In the genomic region with DNA sequence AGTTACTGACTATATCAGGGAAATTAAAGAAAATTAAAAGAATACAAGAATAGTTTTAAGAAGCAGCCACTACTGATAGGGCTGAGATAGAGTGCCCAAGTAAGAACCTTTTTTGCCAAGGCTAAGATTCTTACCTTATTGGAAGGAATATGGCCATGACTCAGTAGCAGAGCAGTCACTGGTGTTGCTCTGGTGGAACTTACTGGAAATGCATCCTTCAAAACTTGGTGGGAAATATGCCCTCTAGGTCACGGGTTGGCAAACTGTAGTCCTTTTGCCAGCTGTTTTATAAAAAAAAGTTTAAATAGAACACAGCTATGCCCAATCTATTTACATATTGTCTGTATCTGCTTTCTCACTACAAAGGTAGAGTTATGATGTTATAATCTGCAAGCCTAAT, we compare ENCODE assay signal across 16 cellular contexts. TPM values are rescaled to one million over a fixed set of nuclear protein-coding genes. Genes with fewer than 3 reads are reported as not detected.
DNase-seq lines count a peak whose midpoint lies in the region; ATAC-seq and TF ChIP-seq lines count a peak whose summit lies in the region.
"Had no signal": no experiment of that assay in that cellular context is flagged by ENCODE, and none has a peak within 500 bp of the region (broad histone marks: within the 10 kb centered on the region; RNA-seq: fewer than 3 reads in every experiment).

No MANE protein-coding gene starts in this region.

- H3K4me1 Mint-ChIP-seq in type B pancreatic cell (ENCODE audit: unreplicated experiment): peaks cover 42% of the 10 kb centered on the region

- H3K4me3 ChIP-seq in left ventricle myocardium inferior (no peak overlapping the region), PC-3 (ENCODE audit: low read length) (no peak overlapping the region), lower leg skin (ENCODE audit: low read depth, poor library complexity, severe bottlenecking) (no peak overlapping the region)
- H3K4me3 ChIP-seq: heart left ventricle, lung, ovary, Peyer's patch had no signal

- no peak overlapping the region for H3K27ac Mint-ChIP-seq in type B pancreatic cell
- H3K27ac Mint-ChIP-seq: activated naive CD4-positive, alpha-beta T cell treated with anti-CD3 and anti-CD28 coated beads, Interleukin-2, amount 10 ng/mL, durations not matched to agents 7 days and 5 days; B cell had no signal

- H2AFZ ChIP-seq in PC-3 (ENCODE audit: low read length): no peak overlapping the region

- no peaks in the 10 kb centered on the region for H3K27me3 Mint-ChIP-seq in type B pancreatic cell
- H3K27me3 Mint-ChIP-seq: activated naive CD4-positive, alpha-beta T cell treated with anti-CD3 and anti-CD28 coated beads, Interleukin-2, amount 10 ng/mL, durations not matched to agents 7 days and 5 days; B cell had no signal

- POLR2A ChIA-PET in PC-3 (lab: Charles Lee; ENCODE audit: unreplicated experiment): no interaction called here

- no peaks in the 10 kb centered on the region for H3K36me3 ChIP-seq in left ventricle myocardium inferior
- no peaks in the 10 kb centered on the region for H3K36me3 ChIP-seq in PC-3 (ENCODE audit: low read depth, low read length)
- H3K36me3 ChIP-seq: heart left ventricle, ovary, Peyer's patch had no signal

- WGBS in lower leg skin, 2 donors: 80 to 92% methylated on average over 1 of the region's 1 CpG

- H3K79me2 ChIP-seq in PC-3 (ENCODE audit: low read length): peaks cover 94% of the 10 kb centered on the region

- no peaks in the 10 kb centered on the region for H3K9me3 ChIP-seq in left ventricle myocardium inferior (replicated peaks)
- no peaks in the 10 kb centered on the region for H3K9me3 ChIP-seq in PC-3 (ENCODE audit: low read length)
- H3K9me3 ChIP-seq: heart left ventricle, ovary, Peyer's patch had no signal

- H3K36me3 Mint-ChIP-seq in type B pancreatic cell: peaks cover 35% of the 10 kb centered on the region

- no peaks in the 10 kb centered on the region for H3K9me2 ChIP-seq in PC-3 (replicated peaks; ENCODE audit: low read length)

- no peak for TF ChIP-seq POLR2A in lower leg skin (IDR thresholded peaks at IDR 0.05)

- peaks cover 76% of the 10 kb centered on the region for H3K4me1 ChIP-seq in left ventricle myocardium inferior
- H3K4me1 ChIP-seq in PC-3 (ENCODE audit: insufficient read depth, low read length): peaks cover 10% of the 10 kb centered on the region

- TF ChIP-seq CTCF in left ventricle myocardium inferior (IDR thresholded peaks at IDR 0.05; ENCODE audit: borderline replicate concordance): peak; percentile 15
- TF ChIP-seq CTCF in PC-3 (conservative IDR thresholded peaks at IDR 0.05; ENCODE audit: low read depth, low read length): 0 out of 2 replicates have a peak, but pooled peaks have one; percentile 10
- peak; percentile 44 for TF ChIP-seq CTCF in type B pancreatic cell (conservative IDR thresholded peaks at IDR 0.05)
- TF ChIP-seq CTCF in lower leg skin (IDR thresholded peaks at IDR 0.05): no peak

- intact Hi-C loops in left ventricle myocardium inferior (cut with micrococcal nuclease): no loop called here
- intact Hi-C loops in left cardiac atrium (cut with DNase I): no loop called here
- intact Hi-C loops in PC-3 (cut with micrococcal nuclease): no loop called here
- intact Hi-C loops in lower leg skin (cut with DNase I; ENCODE audit: low total_unique reads): no loop called here

- BruUV-seq in PC-3 (replicated peaks; lab: Mats Ljungman, UMichigan): no TSS peak

- H3K4me3 Mint-ChIP-seq in type B pancreatic cell: no peak overlapping the region
- H3K4me3 Mint-ChIP-seq: activated naive CD4-positive, alpha-beta T cell treated with anti-CD3 and anti-CD28 coated beads, Interleukin-2, amount 10 ng/mL, durations not matched to agents 7 days and 5 days; B cell had no signal

- H4K20me1 ChIP-seq in PC-3 (ENCODE audit: low read length): no peaks in the 10 kb centered on the region

- in situ Hi-C loops in G401 (cut with HindIII; ENCODE audit: low sequenced_read_pairs): no loop called here

- no peak for DNase-seq in left ventricle myocardium inferior
- no peak for DNase-seq in left cardiac atrium
- DNase-seq in PC-3: peak; percentile 26
- peak; percentile 22 for DNase-seq in fibroblast of gingiva (ENCODE audit: low read depth)
- no peak for DNase-seq in type B pancreatic cell (ENCODE audit: extremely low spot score, unreplicated experiment)
- DNase-seq in G401 (ENCODE audit: low spot score): no peak
- DNase-seq in lower leg skin (ENCODE audit: low spot score in 2 of 2): no peak
- DNase-seq: activated naive CD4-positive, alpha-beta T cell treated with anti-CD3 and anti-CD28 coated beads, Interleukin-2, amount 10 ng/mL, durations not matched to agents 7 days and 5 days; heart left ventricle; MV-4-11; NCI-H446 treated with DMSO at 0.1 percent for 48 hours; ovary; Peyer's patch had no signal

- CTCF ChIA-PET in PC-3 (lab: Charles Lee): no interaction called here

- H3K9ac ChIP-seq in PC-3 (ENCODE audit: low read length): no peak overlapping the region

- H3K9me3 Mint-ChIP-seq in type B pancreatic cell: peaks cover 5% of the 10 kb centered on the region
- H3K9me3 Mint-ChIP-seq: activated naive CD4-positive, alpha-beta T cell treated with anti-CD3 and anti-CD28 coated beads, Interleukin-2, amount 10 ng/mL, durations not matched to agents 7 days and 5 days had no signal

- ATAC-seq in left cardiac atrium (no peak), PC-3 (no peak), GM19395 (IDR thresholded peaks at IDR 0.05; ENCODE audit: unreplicated experiment) (no peak)
- ATAC-seq: heart left ventricle had no signal

- H3K27me3 ChIP-seq in left ventricle myocardium inferior (ENCODE audit: low read depth): no peaks in the 10 kb centered on the region
- no peaks in the 10 kb centered on the region for H3K27me3 ChIP-seq in PC-3 (ENCODE audit: low read length)
- H3K27me3 ChIP-seq: heart left ventricle, ovary, Peyer's patch had no signal

- H3F3A ChIP-seq in PC-3 (ENCODE audit: low read length, unreplicated experiment): no peaks in the 10 kb centered on the region

- no peak overlapping the region for H3K4me2 ChIP-seq in PC-3 (ENCODE audit: low read length)

- H3K27ac ChIP-seq in left ventricle myocardium inferior (replicated peaks) (no peak overlapping the region), PC-3 (ENCODE audit: low read length) (no peak overlapping the region)
- H3K27ac ChIP-seq: heart left ventricle, ovary, Peyer's patch had no signal

RNA-seq across cellular contexts. Expression of a gene that starts 6.0 kb away (rescaled TPM):
- total RNA-seq in left ventricle myocardium inferior (21.0 TPM), left cardiac atrium (10 to 100 TPM; 23.4 to 35.1 TPM), PC-3 (2014; rRNA removed) (7.3 and 8.4 TPM in 2 replicates), type B pancreatic cell (ENCODE audit: low replicate concordance) (10.1 and 22.5 TPM in 2 replicates), lower leg skin (10 to 100 TPM; 10.7 to 27.1 (median 17.6) TPM)
- total RNA-seq in G401 (2014; rRNA removed; shearing (Covaris generic)): 15.1 and 16.7 TPM in 2 replicates

Comparison
In these comparisons a context has a peak if more than half of its experiments do, and no peak if none do; other contexts are left out.
1. DNase-seq: peak in PC-3 (single experiment) and fibroblast of gingiva (single experiment); none in left ventricle myocardium inferior (single experiment), left cardiac atrium (single experiment), type B pancreatic cell (single experiment), G401 (single experiment) and lower leg skin (0 of 2).
2. CTCF ChIP-seq: peak in left ventricle myocardium inferior (single experiment), PC-3 (single experiment) and type B pancreatic cell (single experiment); none in lower leg skin (0 of 3).